Comparison of ENCODE assay signal across 11 cellular contexts in the genomic region with DNA sequence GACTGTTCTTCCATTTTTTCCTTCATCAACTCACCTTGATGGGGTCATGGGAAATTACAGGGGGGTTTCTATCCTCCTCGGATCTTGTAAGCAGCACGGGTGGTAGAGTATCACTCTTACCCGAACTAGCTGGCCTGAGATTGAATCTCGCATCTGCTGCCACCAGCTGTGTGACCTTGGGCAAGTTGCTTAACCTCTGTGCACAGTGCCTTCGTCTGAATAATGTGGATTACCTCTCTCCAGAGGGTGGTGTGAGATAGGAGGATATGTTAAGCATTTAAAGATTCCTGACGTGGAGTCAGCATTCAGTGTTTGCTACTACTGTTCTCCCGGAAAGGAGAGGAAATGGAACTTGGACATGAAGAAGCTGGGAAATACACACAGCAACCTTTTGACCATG. TPM values are rescaled to one million over a fixed set of nuclear protein-coding genes. Genes with fewer than 3 reads are reported as not detected.
A peak's percentile ranks its signal among the peaks of the same experiment; 100 is the strongest.
DNase-seq lines count a peak whose midpoint lies in the region; ATAC-seq and TF ChIP-seq lines count a peak whose summit lies in the region.
"Had no signal": no experiment of that assay in that cellular context is flagged by ENCODE, and none has a peak within 500 bp of the region (broad histone marks: within the 10 kb centered on the region; RNA-seq: fewer than 3 reads in every experiment).

No MANE protein-coding gene starts in this region.

- no peaks in the 10 kb centered on the region for H3F3A ChIP-seq in OCI-LY1 (ENCODE audit: insufficient read depth, low read length)

- H2AK5ac ChIP-seq in trophoblast cell (ENCODE audit: low read length) = no peak overlapping the region

- H2BK5ac ChIP-seq in trophoblast cell (ENCODE audit: low read depth, low read length, poor library complexity) = no peak overlapping the region

- intact Hi-C loops in CD14-positive monocyte (cut with micrococcal nuclease) = no loop called here

- no peak overlapping the region for H3K14ac ChIP-seq in trophoblast cell (ENCODE audit: low read length)

- H3K18ac ChIP-seq in trophoblast cell (ENCODE audit: low read length) = no peak overlapping the region

- no peaks in the 10 kb centered on the region for H3K79me2 ChIP-seq in OCI-LY1 (ENCODE audit: insufficient read depth, low read length)
- no peaks in the 10 kb centered on the region for H3K79me2 ChIP-seq in trophoblast cell (ENCODE audit: control insufficient read depth, insufficient read depth, low read length, poor library complexity)

- peaks cover 56 to 81% of the 10 kb centered on the region in 2 donors for H3K36me3 Mint-ChIP-seq in CD14-positive monocyte

- no peak overlapping the region for H2BK12ac ChIP-seq in trophoblast cell (ENCODE audit: low read length)

- no peak overlapping the region for H3K4me3 Mint-ChIP-seq in CD14-positive monocyte

- H3K27ac ChIP-seq in OCI-LY1 (ENCODE audit: low read depth, low read length, poor library complexity, severe bottlenecking) (peak overlapping the region; percentile 92), trophoblast cell (ENCODE audit: low read depth, low read length) (no peak overlapping the region)

- H3K27ac Mint-ChIP-seq in CD14-positive monocyte = peak overlapping the region in 6 of 7 donors; percentile 3 to 83 (median 27)

- no peaks in the 10 kb centered on the region for H3K27me3 ChIP-seq in OCI-LY1 (ENCODE audit: insufficient read depth, low read length)
- H3K27me3 ChIP-seq in trophoblast cell (ENCODE audit: insufficient read depth, low read length) = no peaks in the 10 kb centered on the region
- H3K27me3 ChIP-seq: colonic mucosa had no signal

- H4K12ac ChIP-seq in trophoblast cell (ENCODE audit: low read depth, low read length) = no peak overlapping the region

- no peak overlapping the region for H4K8ac ChIP-seq in trophoblast cell (ENCODE audit: low read depth, low read length)

- ATAC-seq in SK-N-SH treated with all-trans-retinoic acid at 6 μM for 48 hours = no peak
- ATAC-seq in GM18498 (IDR thresholded peaks at IDR 0.05; ENCODE audit: unreplicated experiment) = no peak

- H3K4me3 ChIP-seq in OCI-LY1 (ENCODE audit: low read depth, low read length, poor library complexity, severe bottlenecking) (no peak overlapping the region), trophoblast cell (ENCODE audit: low read depth, low read length) (no peak overlapping the region)
- H3K4me3 ChIP-seq: colonic mucosa had no signal

- no peak overlapping the region for H3K4ac ChIP-seq in trophoblast cell (ENCODE audit: low read depth, low read length)

- H3K4me2 ChIP-seq in OCI-LY1 (ENCODE audit: low read length) (no peak overlapping the region), trophoblast cell (ENCODE audit: low read length) (no peak overlapping the region)

- no peak overlapping the region for H2AFZ ChIP-seq in OCI-LY1 (ENCODE audit: low read length)
- peak overlapping the region; percentile 24 for H2AFZ ChIP-seq in trophoblast cell (ENCODE audit: insufficient read depth, low read length, poor library complexity)

- H3K79me1 ChIP-seq in trophoblast cell (ENCODE audit: low read length) = no peaks in the 10 kb centered on the region

- H3K4me1 ChIP-seq in OCI-LY1 (ENCODE audit: insufficient read depth, low read length, severe bottlenecking) (peaks cover 67% of the 10 kb centered on the region), trophoblast cell (ENCODE audit: control insufficient read depth in 1 of 2, insufficient read depth in 2 of 2, low read length in 2 of 2) (peaks cover 3 to 7% of the 10 kb centered on the region in 2 experiments)

- no peak overlapping the region for H3K23ac ChIP-seq in trophoblast cell (ENCODE audit: low read length)

- no peaks in the 10 kb centered on the region for H3K9me3 ChIP-seq in OCI-LY1 (ENCODE audit: low read length)
- H3K9me3 ChIP-seq in trophoblast cell (ENCODE audit: insufficient read depth, low read depth, low read length) = peaks cover 2% of the 10 kb centered on the region
- H3K9me3 ChIP-seq: colonic mucosa had no signal

- TF ChIP-seq CTCF in CD14-positive monocyte (IDR thresholded peaks at IDR 0.05) = no peak
- TF ChIP-seq CTCF in OCI-LY1 (IDR thresholded peaks at IDR 0.05; ENCODE audit: low read length) = no peak

- peaks cover 44% of the 10 kb centered on the region for H3K4me1 Mint-ChIP-seq in CD14-positive monocyte

- H3K9me2 ChIP-seq in OCI-LY1 (ENCODE audit: low read depth, low read length) = no peaks in the 10 kb centered on the region

- WGBS in trophoblast cell (ENCODE audit: extremely low coverage, insufficient coverage, insufficient read length) = no CpG with 5 or more reads among the region's 7 CpGs

- peaks cover 0 to 1% (median 0%) of the 10 kb centered on the region in 3 donors for H3K27me3 Mint-ChIP-seq in CD14-positive monocyte (ENCODE audit: low read depth in 3 of 3)

- DNase-seq in CD14-positive monocyte (ENCODE audit: low spot score) (no peak), dermis blood vessel endothelial cell (peak; percentile 53), trophoblast cell (peak in 1 of 2 donors; percentile 70), dedifferentiated amniotic fluid mesenchymal stem cell (ENCODE audit: extremely low spot score) (no peak), Kasumi-1 (lab: John Stamatoyannopoulos, UW) (no peak)
- DNase-seq: colonic mucosa, hippocampal formation, NCI-H1092 had no signal

- no peak overlapping the region for H2BK120ac ChIP-seq in trophoblast cell (ENCODE audit: insufficient read depth, low read length, poor library complexity)

- no peak overlapping the region for H4K91ac ChIP-seq in trophoblast cell (ENCODE audit: low read depth, low read length)

- H3K9ac ChIP-seq in OCI-LY1 (ENCODE audit: low read length) (no peak overlapping the region), trophoblast cell (ENCODE audit: low read length) (no peak overlapping the region)

- peaks cover 57% of the 10 kb centered on the region; the same call in 1 of the 2 replicates for H3K36me3 ChIP-seq in OCI-LY1 (ENCODE audit: insufficient read depth, low read length)
- H3K36me3 ChIP-seq in trophoblast cell (ENCODE audit: control insufficient read depth in 1 of 2, insufficient read depth in 2 of 2, low read length in 2 of 2) = peaks cover 80 to 90% of the 10 kb centered on the region in 2 experiments

- H4K20me1 ChIP-seq in OCI-LY1 (ENCODE audit: insufficient read depth, low read length) = no peaks in the 10 kb centered on the region

- no peaks in the 10 kb centered on the region for H3K9me3 Mint-ChIP-seq in CD14-positive monocyte

TF ChIP-seq in SK-N-SH treated with all-trans-retinoic acid at 6 μM for 48 hours, 23 proteins besides CTCF, POLR2A, EP300 and RAD21:
- TF ChIP-seq OSR1 (CRISPR knock-in tag; IDR thresholded peaks at IDR 0.05) = no peak
- TF ChIP-seq ZFP3 (CRISPR knock-in tag; IDR thresholded peaks at IDR 0.05) = no peak
- no peak for TF ChIP-seq TOX (CRISPR knock-in tag; IDR thresholded peaks at IDR 0.05; ENCODE audit: borderline replicate concordance)
- no peak for TF ChIP-seq CSDC2 (CRISPR knock-in tag; IDR thresholded peaks at IDR 0.05)
- no peak for TF ChIP-seq TSHZ2 (CRISPR knock-in tag; IDR thresholded peaks at IDR 0.05)
- no peak for TF ChIP-seq GLIS3 (CRISPR knock-in tag; IDR thresholded peaks at IDR 0.05)

RNA-seq across cellular contexts. Expression of gene LASP1, which starts 24.4 kb away (rescaled TPM):
- polyA plus RNA-seq in CD14-positive monocyte = 10 to 100 TPM; 70.6 to 93.7 TPM
- 104 and 199 TPM in 2 replicates for total RNA-seq in dermis blood vessel endothelial cell
- 157 TPM in 2 replicates for polyA plus RNA-seq in trophoblast cell (2013)

RNA-seq across cellular contexts. Expression of gene RPL23, which starts 40.8 kb away (rescaled TPM):
- polyA plus RNA-seq in CD14-positive monocyte = 100 to 1,000 TPM; 561 to 618 TPM
- 921 and 1,590 TPM in 2 replicates for total RNA-seq in dermis blood vessel endothelial cell
- 2,811 and 2,862 TPM in 2 replicates for polyA plus RNA-seq in trophoblast cell (2013)
